29 cellular contexts compared by ENCODE assay signal in genomic region chr12:4775936-4776335, GRCh38. TPM values are rescaled to one million over a fixed set of nuclear protein-coding genes. Genes with fewer than 3 reads are reported as not detected.
"Had no signal": no experiment of that assay in that cellular context is flagged by ENCODE, and none has a peak within 500 bp of the region (broad histone marks: within the 10 kb centered on the region; RNA-seq: fewer than 3 reads in every experiment).

No MANE protein-coding gene starts in this region.

- H3K27ac Mint-ChIP-seq: activated CD4-positive, alpha-beta T cell treated with anti-CD3 and anti-CD28 coated beads, Interleukin-2, amount 10 ng/mL, durations not matched to agents 7 days and 5 days; activated naive CD4-positive, alpha-beta T cell treated with anti-CD3 and anti-CD28 coated beads for 36 hours; activated naive CD4-positive, alpha-beta T cell treated with anti-CD3 and anti-CD28 coated beads, Interleukin-2, amount 50 U/mL, for 72 hours; activated T-helper 1 cell treated with anti-CD3 and anti-CD28 coated beads, Interleukin-12 subunit alpha, Interleukin-12 subunit beta, Interleukin-2, Interleukin-4 antibody, amounts not matched to agents 30 ng/mL and 10 ng/mL and 1 ng/mL, durations not matched to agents 14 hours and 24 hours and 36 hours had no signal

- ATAC-seq: activated naive CD4-positive, alpha-beta T cell treated with anti-CD3 and anti-CD28 coated beads, Interleukin-2, amount 50 U/mL, for 72 hours; activated T-cell treated with anti-CD3 and anti-CD28 coated beads, Interleukin-2, amount 50 U/mL, for 4 hours; body of pancreas; Right ventricle myocardium inferior had no signal

- H3K9me3 Mint-ChIP-seq: activated CD4-positive, alpha-beta T cell treated with anti-CD3 and anti-CD28 coated beads, Interleukin-2, amount 10 ng/mL, durations not matched to agents 7 days and 5 days; activated naive CD4-positive, alpha-beta T cell treated with anti-CD3 and anti-CD28 coated beads for 36 hours; activated naive CD4-positive, alpha-beta T cell treated with anti-CD3 and anti-CD28 coated beads, Interleukin-2, amount 50 U/mL, for 72 hours; activated T-cell treated with anti-CD3 and anti-CD28 coated beads, Interleukin-2, amount 50 U/mL, for 4 hours; activated T-helper 1 cell treated with anti-CD3 and anti-CD28 coated beads, Interleukin-12 subunit alpha, Interleukin-12 subunit beta, Interleukin-2, Interleukin-4 antibody, amounts not matched to agents 30 ng/mL and 10 ng/mL and 1 ng/mL, durations not matched to agents 14 hours and 24 hours and 36 hours had no signal

- DNase-seq: activated CD4-positive, alpha-beta T cell treated with anti-CD3 and anti-CD28 coated beads, Interleukin-2, amount 10 ng/mL, durations not matched to agents 7 days and 5 days; activated CD4-positive, alpha-beta T cell treated with anti-CD3 and anti-CD28 coated beads, Interleukin-2, amount 50 U/mL, for 48 hours; activated CD8-positive, alpha-beta memory T cell treated with anti-CD3 and anti-CD28 coated beads, Interleukin-2, amount 50 U/mL, for 4 hours; activated gamma-delta T cell treated with Interleukin-2 at 50 U/mL for 16 hours; activated naive CD4-positive, alpha-beta T cell treated with anti-CD3 and anti-CD28 coated beads for 36 hours; activated T-cell treated with anti-CD3 and anti-CD28 coated beads for 4 hours; activated T-cell treated with anti-CD3 and anti-CD28 coated beads, Interleukin-2, amount 50 U/mL, for 4 hours; adrenal gland; body of pancreas; MM.1S; MV-4-11; NCI-H1092; NCI-H1436 treated with DMSO at 0.1 percent for 48 hours; NCI-H1694 treated with DMSO at 0.1 percent for 48 hours; NCI-H2029; NCI-H345; NCI-H524 treated with DMSO at 0.1 percent for 48 hours; NK-92 treated with Interleukin-12 subunit alpha and Interleukin-12 subunit beta, amount 100 ng/mL, for 24 hours; PC-9; SIG-M5; SW 1271; T-helper 1 cell; T-helper 2 cell; T-helper 9 cell had no signal

- H3K36me3 Mint-ChIP-seq: activated naive CD4-positive, alpha-beta T cell treated with anti-CD3 and anti-CD28 coated beads, Interleukin-2, amount 50 U/mL, for 72 hours had no signal

- H3K4me1 Mint-ChIP-seq: activated CD4-positive, alpha-beta T cell treated with anti-CD3 and anti-CD28 coated beads, Interleukin-2, amount 10 ng/mL, durations not matched to agents 7 days and 5 days had no signal

- H3K4me3 Mint-ChIP-seq: activated CD4-positive, alpha-beta T cell treated with anti-CD3 and anti-CD28 coated beads, Interleukin-2, amount 10 ng/mL, durations not matched to agents 7 days and 5 days; activated naive CD4-positive, alpha-beta T cell treated with anti-CD3 and anti-CD28 coated beads for 36 hours; activated T-cell treated with anti-CD3 and anti-CD28 coated beads, Interleukin-2, amount 50 U/mL, for 4 hours; activated T-helper 1 cell treated with anti-CD3 and anti-CD28 coated beads, Interleukin-12 subunit alpha, Interleukin-12 subunit beta, Interleukin-2, Interleukin-4 antibody, amounts not matched to agents 30 ng/mL and 10 ng/mL and 1 ng/mL, durations not matched to agents 14 hours and 24 hours and 36 hours had no signal

RNA-seq across cellular contexts. Expression of gene GALNT8, which starts 55.7 kb away (rescaled TPM):
- total RNA-seq: LHCN-M2, NCI-H460, PC-9 had no signal
